In the genomic region with DNA sequence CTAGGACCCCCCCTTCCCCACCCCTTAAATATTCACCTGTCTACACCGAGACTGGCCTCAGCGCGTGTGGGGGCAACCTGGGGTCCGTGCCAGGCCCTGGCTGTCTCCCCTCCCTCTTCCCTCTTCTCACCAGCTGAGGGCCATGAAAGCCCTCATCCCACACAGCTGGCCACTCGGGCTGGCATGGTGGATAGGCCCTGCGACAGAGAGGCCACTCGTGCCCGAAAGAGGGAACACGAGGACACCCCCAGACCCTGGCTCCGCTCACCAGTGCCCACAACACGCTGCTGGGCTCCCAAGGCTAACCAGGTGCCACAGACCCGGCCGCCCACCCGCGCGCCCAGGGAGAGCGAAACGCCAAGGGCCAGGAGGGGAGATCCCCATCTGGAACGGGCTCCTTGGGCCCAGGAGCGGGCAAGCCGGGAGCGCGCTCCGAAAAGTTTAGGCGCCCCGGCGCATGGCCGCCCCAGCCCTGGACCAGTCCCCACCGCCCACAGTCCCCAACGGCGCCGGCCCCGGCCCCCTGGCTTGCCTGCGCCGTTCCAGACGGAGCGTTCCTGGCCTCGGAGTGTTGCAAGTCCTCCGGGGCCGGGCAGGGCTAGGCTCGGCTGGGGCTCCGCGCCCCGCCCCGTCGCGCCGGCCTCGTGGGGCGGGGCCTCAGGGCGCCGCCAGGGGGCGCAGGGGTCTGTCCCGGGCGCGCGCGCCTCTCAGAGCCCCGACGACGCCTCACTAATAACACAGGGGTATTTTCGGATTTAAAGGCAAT, we compare ENCODE assay signal across 8 cellular contexts. TPM values are rescaled to one million over a fixed set of nuclear protein-coding genes. Genes with fewer than 3 reads are reported as not detected.
A peak's percentile ranks its signal among the peaks of the same experiment; 100 is the strongest.
DNase-seq lines count a peak whose midpoint lies in the region; ATAC-seq and TF ChIP-seq lines count a peak whose summit lies in the region.

A gene with protein sequence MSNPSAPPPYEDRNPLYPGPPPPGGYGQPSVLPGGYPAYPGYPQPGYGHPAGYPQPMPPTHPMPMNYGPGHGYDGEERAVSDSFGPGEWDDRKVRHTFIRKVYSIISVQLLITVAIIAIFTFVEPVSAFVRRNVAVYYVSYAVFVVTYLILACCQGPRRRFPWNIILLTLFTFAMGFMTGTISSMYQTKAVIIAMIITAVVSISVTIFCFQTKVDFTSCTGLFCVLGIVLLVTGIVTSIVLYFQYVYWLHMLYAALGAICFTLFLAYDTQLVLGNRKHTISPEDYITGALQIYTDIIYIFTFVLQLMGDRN (minus strand): TSS at position 570 of the 766 bp plus-strand sequence. CDS start 10,362 bp downstream, outside the sequence.

- H2AFZ ChIP-seq in GM23338: peak within 1 kb of the TSS; percentile 88

- H3K27ac Mint-ChIP-seq in GM23338: no peak within 1 kb of the TSS

- peak within 1 kb of the TSS; percentile 74 for H3K4me2 ChIP-seq in GM23338

- peak within 1 kb of the TSS; percentile 97 to 99 for H3K9ac ChIP-seq in colonic mucosa (ENCODE audit: low read depth in 2 of 2, low read length in 2 of 2)

- no peaks in the 10 kb centered on the region for H3K36me3 Mint-ChIP-seq in GM23338 (ENCODE audit: low read depth)

- H3K27me3 ChIP-seq in GM23338 (ENCODE audit: insufficient read depth): peaks cover 5% of the 10 kb centered on the region; the same call in 1 of the 2 replicates
- no peaks in the 10 kb centered on the region for H3K27me3 ChIP-seq in colonic mucosa

- ATAC-seq in GM23338: peak; percentile 91
- ATAC-seq in left lobe of liver: peak; percentile 88

- H3K79me2 ChIP-seq in GM23338 (replicated peaks; ENCODE audit: insufficient read depth): no peaks in the 10 kb centered on the region

- no peaks in the 10 kb centered on the region for H4K20me1 ChIP-seq in GM23338 (replicated peaks; ENCODE audit: insufficient read depth)

- H3K9me2 ChIP-seq in GM23338 (ENCODE audit: insufficient read depth): no peaks in the 10 kb centered on the region

- peak within 1 kb of the TSS; percentile 83 for H3K4me3 ChIP-seq in GM23338
- H3K4me3 ChIP-seq in colonic mucosa: peak within 1 kb of the TSS; percentile 88

- H3K4me1 Mint-ChIP-seq in GM23338: peaks cover 43% of the 10 kb centered on the region

- H3K27me3 Mint-ChIP-seq in GM23338 (ENCODE audit: insufficient read depth, low read depth, poor library complexity): peaks cover 16% of the 10 kb centered on the region

- intact Hi-C loops in colonic mucosa (cut with DNase I): no loop called here

- peaks cover 22% of the 10 kb centered on the region for H3K4me1 ChIP-seq in GM23338 (ENCODE audit: insufficient read depth)
- H3K4me1 ChIP-seq in colonic mucosa: peaks cover 18% of the 10 kb centered on the region

- no peaks in the 10 kb centered on the region for H3K9me3 Mint-ChIP-seq in GM23338

- TF ChIP-seq CTCF in GM23338 (conservative IDR thresholded peaks at IDR 0.05; ENCODE audit: low read depth in 2 of 2) (peak; percentile 65 to 71), LNCAP (IDR thresholded peaks at IDR 0.05) (peak; percentile 89), colonic mucosa (IDR thresholded peaks at IDR 0.05) (peak; percentile 84)

- H3K9me3 ChIP-seq in colonic mucosa: no peaks in the 10 kb centered on the region

- H3K4me3 Mint-ChIP-seq in GM23338: peak within 1 kb of the TSS; percentile 70

- DNase-seq in GF-D8 (lab: John Stamatoyannopoulos, UW) (peak; percentile 38), GM23338 (ENCODE audit: low spot score) (peak; percentile 86), colonic mucosa (peak; percentile 85), left lobe of liver (ENCODE audit: low spot score) (peak; percentile 86), NCI-H524 treated with DMSO at 0.1 percent for 48 hours (lab: John Stamatoyannopoulos, UW) (no peak)
- DNase-seq in activated CD4-positive, alpha-beta T cell treated with anti-CD3 and anti-CD28 coated beads for 24 hours (ENCODE audit: low read depth in 2 of 2): peak; percentile 56 to 68
- DNase-seq in stimulated activated CD4-positive, alpha-beta T cell treated with anti-CD3 and anti-CD28 coated beads, Interleukin-2, amount 100 ng/mL, for 4 hours (ENCODE audit: low read depth): peak; percentile 66

- H3K27ac ChIP-seq in GM23338 (ENCODE audit: low read depth): no peak within 1 kb of the TSS
- H3K27ac ChIP-seq in colonic mucosa: peak within 1 kb of the TSS; percentile 98

- H3F3A ChIP-seq in GM23338 (replicated peaks; ENCODE audit: low read depth): no peaks in the 10 kb centered on the region

- H3K36me3 ChIP-seq in GM23338 (ENCODE audit: insufficient read depth) (no peaks in the 10 kb centered on the region), colonic mucosa (no peaks in the 10 kb centered on the region)

TF ChIP-seq in GM23338, 12 proteins besides CTCF, POLR2A, EP300 and RAD21:
- TF ChIP-seq POLR2AphosphoS5 (IDR thresholded peaks at IDR 0.05; ENCODE audit: low read depth): peak; percentile 63
- TF ChIP-seq, protein P1, sequence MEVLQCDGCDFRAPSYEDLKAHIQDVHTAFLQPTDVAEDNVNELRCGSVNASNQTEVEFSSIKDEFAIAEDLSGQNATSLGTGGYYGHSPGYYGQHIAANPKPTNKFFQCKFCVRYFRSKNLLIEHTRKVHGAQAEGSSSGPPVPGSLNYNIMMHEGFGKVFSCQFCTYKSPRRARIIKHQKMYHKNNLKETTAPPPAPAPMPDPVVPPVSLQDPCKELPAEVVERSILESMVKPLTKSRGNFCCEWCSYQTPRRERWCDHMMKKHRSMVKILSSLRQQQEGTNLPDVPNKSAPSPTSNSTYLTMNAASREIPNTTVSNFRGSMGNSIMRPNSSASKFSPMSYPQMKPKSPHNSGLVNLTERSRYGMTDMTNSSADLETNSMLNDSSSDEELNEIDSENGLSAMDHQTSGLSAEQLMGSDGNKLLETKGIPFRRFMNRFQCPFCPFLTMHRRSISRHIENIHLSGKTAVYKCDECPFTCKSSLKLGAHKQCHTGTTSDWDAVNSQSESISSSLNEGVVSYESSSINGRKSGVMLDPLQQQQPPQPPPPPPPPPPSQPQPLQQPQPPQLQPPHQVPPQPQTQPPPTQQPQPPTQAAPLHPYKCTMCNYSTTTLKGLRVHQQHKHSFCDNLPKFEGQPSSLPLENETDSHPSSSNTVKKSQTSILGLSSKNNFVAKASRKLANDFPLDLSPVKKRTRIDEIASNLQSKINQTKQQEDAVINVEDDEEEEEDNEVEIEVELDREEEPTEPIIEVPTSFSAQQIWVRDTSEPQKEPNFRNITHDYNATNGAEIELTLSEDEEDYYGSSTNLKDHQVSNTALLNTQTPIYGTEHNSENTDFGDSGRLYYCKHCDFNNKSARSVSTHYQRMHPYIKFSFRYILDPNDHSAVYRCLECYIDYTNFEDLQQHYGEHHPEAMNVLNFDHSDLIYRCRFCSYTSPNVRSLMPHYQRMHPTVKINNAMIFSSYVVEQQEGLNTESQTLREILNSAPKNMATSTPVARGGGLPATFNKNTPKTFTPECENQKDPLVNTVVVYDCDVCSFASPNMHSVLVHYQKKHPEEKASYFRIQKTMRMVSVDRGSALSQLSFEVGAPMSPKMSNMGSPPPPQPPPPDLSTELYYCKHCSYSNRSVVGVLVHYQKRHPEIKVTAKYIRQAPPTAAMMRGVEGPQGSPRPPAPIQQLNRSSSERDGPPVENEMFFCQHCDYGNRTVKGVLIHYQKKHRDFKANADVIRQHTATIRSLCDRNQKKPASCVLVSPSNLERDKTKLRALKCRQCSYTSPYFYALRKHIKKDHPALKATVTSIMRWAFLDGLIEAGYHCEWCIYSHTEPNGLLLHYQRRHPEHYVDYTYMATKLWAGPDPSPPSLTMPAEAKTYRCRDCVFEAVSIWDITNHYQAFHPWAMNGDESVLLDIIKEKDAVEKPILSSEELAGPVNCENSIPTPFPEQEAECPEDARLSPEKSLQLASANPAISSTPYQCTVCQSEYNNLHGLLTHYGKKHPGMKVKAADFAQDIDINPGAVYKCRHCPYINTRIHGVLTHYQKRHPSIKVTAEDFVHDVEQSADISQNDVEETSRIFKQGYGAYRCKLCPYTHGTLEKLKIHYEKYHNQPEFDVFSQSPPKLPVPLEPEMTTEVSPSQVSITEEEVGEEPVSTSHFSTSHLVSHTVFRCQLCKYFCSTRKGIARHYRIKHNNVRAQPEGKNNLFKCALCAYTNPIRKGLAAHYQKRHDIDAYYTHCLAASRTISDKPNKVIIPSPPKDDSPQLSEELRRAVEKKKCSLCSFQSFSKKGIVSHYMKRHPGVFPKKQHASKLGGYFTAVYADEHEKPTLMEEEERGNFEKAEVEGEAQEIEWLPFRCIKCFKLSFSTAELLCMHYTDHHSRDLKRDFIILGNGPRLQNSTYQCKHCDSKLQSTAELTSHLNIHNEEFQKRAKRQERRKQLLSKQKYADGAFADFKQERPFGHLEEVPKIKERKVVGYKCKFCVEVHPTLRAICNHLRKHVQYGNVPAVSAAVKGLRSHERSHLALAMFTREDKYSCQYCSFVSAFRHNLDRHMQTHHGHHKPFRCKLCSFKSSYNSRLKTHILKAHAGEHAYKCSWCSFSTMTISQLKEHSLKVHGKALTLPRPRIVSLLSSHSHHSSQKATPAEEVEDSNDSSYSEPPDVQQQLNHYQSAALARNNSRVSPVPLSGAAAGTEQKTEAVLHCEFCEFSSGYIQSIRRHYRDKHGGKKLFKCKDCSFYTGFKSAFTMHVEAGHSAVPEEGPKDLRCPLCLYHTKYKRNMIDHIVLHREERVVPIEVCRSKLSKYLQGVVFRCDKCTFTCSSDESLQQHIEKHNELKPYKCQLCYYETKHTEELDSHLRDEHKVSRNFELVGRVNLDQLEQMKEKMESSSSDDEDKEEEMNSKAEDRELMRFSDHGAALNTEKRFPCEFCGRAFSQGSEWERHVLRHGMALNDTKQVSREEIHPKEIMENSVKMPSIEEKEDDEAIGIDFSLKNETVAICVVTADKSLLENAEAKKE (CRISPR knock-in tag; IDR thresholded peaks at IDR 0.05): no peak

RNA-seq across cellular contexts. Expression of the gene that starts here (rescaled TPM):
- total RNA-seq in GM23338 (2014; rRNA removed; shearing (Covaris generic)): 16.5 and 20.8 TPM in 2 replicates
- 9.5 and 12.0 TPM in 2 replicates for polyA plus RNA-seq in GM23338 (2016; fragmentation: Nextera tagmentation; extraction: Ambion mirVana)
- 100 to 1,000 TPM; 273 to 375 TPM for total RNA-seq in colonic mucosa
- total RNA-seq in left lobe of liver: 117 TPM
